8 cellular contexts compared by ENCODE assay signal in genomic region chr10:17742918-17743317, GRCh38. TPM values are rescaled to one million over a fixed set of nuclear protein-coding genes. Genes with fewer than 3 reads are reported as not detected.
A peak's percentile ranks its signal among the peaks of the same experiment; 100 is the strongest.
DNase-seq lines count a peak whose midpoint lies in the region; ATAC-seq and TF ChIP-seq lines count a peak whose summit lies in the region.

No MANE protein-coding gene starts in this region.

- peak; percentile 82 for TF ChIP-seq CTCF in Loucy (conservative IDR thresholded peaks at IDR 0.05; ENCODE audit: low read length)

- H3K9me2 ChIP-seq in Loucy (replicated peaks; ENCODE audit: low read depth, low read length), result no peaks in the 10 kb centered on the region

- H3K79me2 ChIP-seq in Loucy (ENCODE audit: insufficient read depth, low read length), result no peaks in the 10 kb centered on the region

- peak; percentile 1 for DNase-seq in NCI-H1092 treated with DMSO at 0.1 percent for 48 hours (lab: John Stamatoyannopoulos, UW)
- DNase-seq in NCI-H1092 (lab: John Stamatoyannopoulos, UW), result no peak
- DNase-seq in activated CD4-positive, alpha-beta T cell treated with anti-CD3 and anti-CD28 coated beads, Interleukin-2, amount 50 U/mL, for 24 hours (ENCODE audit: low read depth in 1 of 2, low spot score in 1 of 2), result peak; percentile 51 to 59
- DNase-seq in effector CD8-positive, alpha-beta T cell (lab: John Stamatoyannopoulos, UW), result peak; percentile 53
- peak; percentile 47 for DNase-seq in myocyte (ENCODE audit: low read depth)
- peak; percentile 35 to 60 for DNase-seq in stimulated activated CD8-positive, alpha-beta memory T cell treated with anti-CD3 and anti-CD28 coated beads, Interleukin-7, amount 100 ng/mL, for 1 hour (ENCODE audit: low read depth in 2 of 2)

- no peaks in the 10 kb centered on the region for H4K20me1 ChIP-seq in Loucy (ENCODE audit: insufficient read depth, low read length, poor library complexity, severe bottlenecking)

- no peaks in the 10 kb centered on the region for H3K27me3 ChIP-seq in Loucy (ENCODE audit: insufficient read depth, low read length, poor library complexity, severe bottlenecking)

- H3K9me3 ChIP-seq in Loucy (ENCODE audit: insufficient read depth, low read depth, low read length), result no peaks in the 10 kb centered on the region

- H3K4me3 ChIP-seq in Loucy (ENCODE audit: low read length, poor library complexity, severe bottlenecking), result no peak overlapping the region

- peak overlapping the region; percentile 51; the same call in 1 of the 2 replicates for H2AFZ ChIP-seq in Loucy (ENCODE audit: low read length)

- peak overlapping the region; percentile 93 for H3K4me2 ChIP-seq in Loucy (ENCODE audit: low read depth, low read length, poor library complexity, severe bottlenecking)

- no peaks in the 10 kb centered on the region for H3K36me3 ChIP-seq in Loucy (ENCODE audit: insufficient read depth, low read length)

- peaks cover 44% of the 10 kb centered on the region for H3K4me1 ChIP-seq in Loucy (ENCODE audit: insufficient read depth, low read length, poor library complexity, severe bottlenecking)

- no peak for ATAC-seq in HG03378 (IDR thresholded peaks at IDR 0.05; ENCODE audit: unreplicated experiment)

- H3K9ac ChIP-seq in Loucy (ENCODE audit: low read depth, low read length, poor library complexity, severe bottlenecking), result peak overlapping the region; percentile 80

- H3F3A ChIP-seq in Loucy (ENCODE audit: low read depth), result peaks cover 6% of the 10 kb centered on the region

RNA-seq across cellular contexts. Expression of gene TMEM236, which starts 9.1 kb away (rescaled TPM):
- total RNA-seq in myocyte, result 0.13 and 0.31 TPM in 2 replicates
- polyA plus RNA-seq in myocyte (2012), result 0.15 TPM
